ENCODE assay signal across 24 cellular contexts in the genomic region with DNA sequence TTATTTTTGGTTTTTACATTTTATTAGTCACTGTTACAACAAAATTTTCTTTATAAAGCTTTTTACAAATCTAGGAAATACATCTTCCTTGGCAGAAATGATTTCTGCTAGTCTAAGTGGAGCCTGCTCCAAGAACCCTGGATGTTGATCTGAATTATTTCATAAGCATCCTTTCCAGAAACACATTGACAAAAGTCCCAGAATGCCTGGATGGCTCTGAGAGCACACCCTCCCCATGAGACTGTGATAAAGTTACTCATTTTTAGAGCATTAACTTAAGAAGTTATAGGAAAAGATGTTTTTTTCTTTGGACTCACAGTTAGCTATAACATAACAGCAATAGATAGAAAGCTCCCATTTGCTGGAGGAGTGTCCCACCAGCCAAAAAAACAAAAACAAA.
DNase-seq lines count a peak whose midpoint lies in the region; ATAC-seq and TF ChIP-seq lines count a peak whose summit lies in the region.
"Had no signal": no experiment of that assay in that cellular context is flagged by ENCODE, and none has a peak within 500 bp of the region (broad histone marks: within the 10 kb centered on the region; RNA-seq: fewer than 3 reads in every experiment).

No MANE protein-coding gene starts in this region.

- H3K9me3 ChIP-seq in SK-N-SH, result no peaks in the 10 kb centered on the region
- no peaks in the 10 kb centered on the region for H3K9me3 ChIP-seq in right atrium auricular region
- H3K9me3 ChIP-seq in neuron (ENCODE audit: low read length), result no peaks in the 10 kb centered on the region
- H3K9me3 ChIP-seq: BLaER1 had no signal

- intact Hi-C loops in activated T-helper 2 cell treated with anti-CD3 and anti-CD28 coated beads, Interferon-gamma antibody, Interleukin-2, Interleukin-4, amounts not matched to agents 10 μg/mL and 5 μg/mL and 100 μg/mL, durations not matched to agents 14 hours and 24 hours and 36 hours (cut with micrococcal nuclease), result no loop called here

- H3F3A ChIP-seq in SK-N-SH (replicated peaks; ENCODE audit: insufficient read depth), result no peaks in the 10 kb centered on the region

- no peak for ATAC-seq in SK-N-SH treated with all-trans-retinoic acid at 6 μM for 48 hours
- ATAC-seq in naive thymus-derived CD8-positive, alpha-beta T cell, result no peak

- H3K4me3 ChIP-seq in SK-N-SH (ENCODE audit: low read depth in 2 of 2, low read length in 1 of 2), result no peak overlapping the region
- no peak overlapping the region for H3K4me3 ChIP-seq in right atrium auricular region
- H3K4me3 ChIP-seq in neuron (ENCODE audit: low read length), result no peak overlapping the region
- H3K4me3 ChIP-seq: BLaER1 had no signal

- H3K9me2 ChIP-seq in SK-N-SH, result no peaks in the 10 kb centered on the region

- H3K27ac Mint-ChIP-seq in naive thymus-derived CD8-positive, alpha-beta T cell, result no peak overlapping the region
- H3K27ac Mint-ChIP-seq in activated T-helper 2 cell treated with anti-CD3 and anti-CD28 coated beads, Interferon-gamma antibody, Interleukin-2, Interleukin-4, amounts not matched to agents 10 μg/mL and 5 μg/mL and 100 μg/mL, durations not matched to agents 14 hours and 24 hours and 36 hours, result no peak overlapping the region
- no peak overlapping the region for H3K27ac Mint-ChIP-seq in activated T-cell treated with anti-CD3 and anti-CD28 coated beads, Interleukin-2, amount 50 U/mL, for 24 hours
- H3K27ac Mint-ChIP-seq: CD4-positive, alpha-beta T cell; IgD-negative memory B cell had no signal

- no peak overlapping the region for H3K4me2 ChIP-seq in SK-N-SH
- H3K4me2 ChIP-seq: BLaER1 had no signal

- no peaks in the 10 kb centered on the region for H3K36me3 ChIP-seq in SK-N-SH (replicated peaks in 1 of 2; ENCODE audit: control insufficient read depth in 1 of 2, insufficient read depth in 2 of 2, low read length in 1 of 2)
- no peaks in the 10 kb centered on the region for H3K36me3 ChIP-seq in right atrium auricular region
- no peaks in the 10 kb centered on the region for H3K36me3 ChIP-seq in neuron (ENCODE audit: insufficient read depth, low read length)
- H3K36me3 ChIP-seq: BLaER1 had no signal

- H3K4me1 ChIP-seq in SK-N-SH (ENCODE audit: control insufficient read depth in 1 of 2, insufficient read depth in 2 of 2, low read depth in 1 of 2, low read length in 1 of 2), result no peaks in the 10 kb centered on the region; a peak in 1 of 4 replicates
- H3K4me1 ChIP-seq in right atrium auricular region, result peaks cover 0 to 8% of the 10 kb centered on the region in 2 donors
- no peaks in the 10 kb centered on the region for H3K4me1 ChIP-seq in neuron (ENCODE audit: insufficient read depth, low read length)
- H3K4me1 ChIP-seq: BLaER1 had no signal

- H3K27ac ChIP-seq in SK-N-SH (ENCODE audit: low read depth in 2 of 2, low read length in 1 of 2) (no peak overlapping the region), right atrium auricular region (peak overlapping the region; percentile 3 to 18)
- H3K27ac ChIP-seq: 22Rv1, BLaER1 had no signal

- TF ChIP-seq CTCF in SK-N-SH (IDR thresholded peaks at IDR 0.05) (no peak), right atrium auricular region (IDR thresholded peaks at IDR 0.05) (no peak)

- H3K36me3 Mint-ChIP-seq in naive thymus-derived CD8-positive, alpha-beta T cell, result no peaks in the 10 kb centered on the region
- no peaks in the 10 kb centered on the region for H3K36me3 Mint-ChIP-seq in activated T-helper 2 cell treated with anti-CD3 and anti-CD28 coated beads, Interferon-gamma antibody, Interleukin-2, Interleukin-4, amounts not matched to agents 10 μg/mL and 5 μg/mL and 100 μg/mL, durations not matched to agents 14 hours and 24 hours and 36 hours (ENCODE audit: low read depth)
- H3K36me3 Mint-ChIP-seq in activated T-cell treated with anti-CD3 and anti-CD28 coated beads, Interleukin-2, amount 50 U/mL, for 24 hours (ENCODE audit: low read depth), result no peaks in the 10 kb centered on the region

- no peak for TF ChIP-seq EP300 in SK-N-SH (IDR thresholded peaks at IDR 0.05; ENCODE audit: borderline replicate concordance in 1 of 2, low read depth in 1 of 2, low read length in 1 of 2)

- DNase-seq in SK-N-SH (no peak), right atrium auricular region (ENCODE audit: low spot score) (no peak), pons (ENCODE audit: low spot score) (no peak)
- no peak for DNase-seq in naive thymus-derived CD8-positive, alpha-beta T cell
- DNase-seq in activated T-helper 2 cell treated with anti-CD3 and anti-CD28 coated beads, Interferon-gamma antibody, Interleukin-2, Interleukin-4, amounts not matched to agents 10 μg/mL and 5 μg/mL and 100 μg/mL, durations not matched to agents 14 hours and 24 hours and 36 hours (ENCODE audit: low spot score), result no peak
- no peak for DNase-seq in activated T-cell treated with anti-CD3 and anti-CD28 coated beads, Interleukin-2, amount 50 U/mL, for 24 hours
- DNase-seq: ACHN; CD4-positive, alpha-beta T cell; COR-L47; DMS 273 treated with DMSO at 0.1 percent for 48 hours; DMS79 treated with DMSO at 0.1 percent for 48 hours; NCI-H1105; NCI-H1694; NCI-H2081 treated with DMSO at 0.1 percent for 48 hours; NCI-H2171 treated with DMSO at 0.1 percent for 48 hours; NCI-H446 treated with DMSO at 0.1 percent for 48 hours; NCI-H526 treated with DMSO at 0.1 percent for 48 hours; OCI-M1; SHP77 had no signal

- H3K27me3 ChIP-seq in SK-N-SH (ENCODE audit: insufficient read depth), result no peaks in the 10 kb centered on the region
- H3K27me3 ChIP-seq in right atrium auricular region, result no peaks in the 10 kb centered on the region
- H3K27me3 ChIP-seq in neuron (ENCODE audit: insufficient read depth, low read length), result no peaks in the 10 kb centered on the region
- H3K27me3 ChIP-seq: BLaER1 had no signal

- H2AFZ ChIP-seq in SK-N-SH (ENCODE audit: low read depth) (peak overlapping the region; percentile 46; the same call in 1 of the 2 replicates), neuron (ENCODE audit: low read depth, low read length) (peak overlapping the region; percentile 61)

- no peaks in the 10 kb centered on the region for H3K79me2 ChIP-seq in SK-N-SH (ENCODE audit: insufficient read depth)

- no peak overlapping the region for H3K9ac ChIP-seq in SK-N-SH
- H3K9ac ChIP-seq: BLaER1 had no signal

- H3K4me1 Mint-ChIP-seq in naive thymus-derived CD8-positive, alpha-beta T cell, result no peaks in the 10 kb centered on the region
- no peaks in the 10 kb centered on the region for H3K4me1 Mint-ChIP-seq in activated T-helper 2 cell treated with anti-CD3 and anti-CD28 coated beads, Interferon-gamma antibody, Interleukin-2, Interleukin-4, amounts not matched to agents 10 μg/mL and 5 μg/mL and 100 μg/mL, durations not matched to agents 14 hours and 24 hours and 36 hours (ENCODE audit: low read depth)
- H3K4me1 Mint-ChIP-seq in activated T-cell treated with anti-CD3 and anti-CD28 coated beads, Interleukin-2, amount 50 U/mL, for 24 hours (ENCODE audit: low read depth), result no peaks in the 10 kb centered on the region
- H3K4me1 Mint-ChIP-seq: IgD-negative memory B cell had no signal

- H4K20me1 ChIP-seq in SK-N-SH (ENCODE audit: insufficient read depth), result no peaks in the 10 kb centered on the region
- H4K20me1 ChIP-seq: BLaER1 had no signal

- H3K27me3 Mint-ChIP-seq in naive thymus-derived CD8-positive, alpha-beta T cell, result no peaks in the 10 kb centered on the region
- no peaks in the 10 kb centered on the region for H3K27me3 Mint-ChIP-seq in activated T-helper 2 cell treated with anti-CD3 and anti-CD28 coated beads, Interferon-gamma antibody, Interleukin-2, Interleukin-4, amounts not matched to agents 10 μg/mL and 5 μg/mL and 100 μg/mL, durations not matched to agents 14 hours and 24 hours and 36 hours (ENCODE audit: low read depth)
- no peaks in the 10 kb centered on the region for H3K27me3 Mint-ChIP-seq in activated T-cell treated with anti-CD3 and anti-CD28 coated beads, Interleukin-2, amount 50 U/mL, for 24 hours
- H3K27me3 Mint-ChIP-seq: CD4-positive, alpha-beta T cell; IgD-negative memory B cell had no signal

- peaks cover 0 to 12% (median 0%) of the 10 kb centered on the region in 9 donors for H3K9me3 Mint-ChIP-seq in naive thymus-derived CD8-positive, alpha-beta T cell
- peaks cover 4% of the 10 kb centered on the region for H3K9me3 Mint-ChIP-seq in activated T-helper 2 cell treated with anti-CD3 and anti-CD28 coated beads, Interferon-gamma antibody, Interleukin-2, Interleukin-4, amounts not matched to agents 10 μg/mL and 5 μg/mL and 100 μg/mL, durations not matched to agents 14 hours and 24 hours and 36 hours
- H3K9me3 Mint-ChIP-seq in activated T-cell treated with anti-CD3 and anti-CD28 coated beads, Interleukin-2, amount 50 U/mL, for 24 hours, result peaks cover 11% of the 10 kb centered on the region
- H3K9me3 Mint-ChIP-seq: CD4-positive, alpha-beta T cell had no signal

- no peak for TF ChIP-seq RAD21 in SK-N-SH (IDR thresholded peaks at IDR 0.05; ENCODE audit: low read length)

- no peak overlapping the region for H3K4me3 Mint-ChIP-seq in naive thymus-derived CD8-positive, alpha-beta T cell
- no peak overlapping the region for H3K4me3 Mint-ChIP-seq in activated T-helper 2 cell treated with anti-CD3 and anti-CD28 coated beads, Interferon-gamma antibody, Interleukin-2, Interleukin-4, amounts not matched to agents 10 μg/mL and 5 μg/mL and 100 μg/mL, durations not matched to agents 14 hours and 24 hours and 36 hours (ENCODE audit: low read depth)
- no peak overlapping the region for H3K4me3 Mint-ChIP-seq in activated T-cell treated with anti-CD3 and anti-CD28 coated beads, Interleukin-2, amount 50 U/mL, for 24 hours
- H3K4me3 Mint-ChIP-seq: CD4-positive, alpha-beta T cell; IgD-negative memory B cell had no signal

- CTCF ChIA-PET in SK-N-SH (lab: Yijun Ruan, JAX), result interaction anchor here (0.6 to 1.2 kb wide), 2 partner anchors 24 to 1030 kb away, joined by 4 to 5 read pairs; no protein-coding TSS in a partner anchor

- POLR2A ChIA-PET in SK-N-SH (lab: Yijun Ruan, JAX), result no interaction called here
- POLR2A ChIA-PET in naive thymus-derived CD8-positive, alpha-beta T cell (lab: Charles Lee), result no interaction called here

TF ChIP-seq in SK-N-SH, 30 proteins besides CTCF, POLR2A, EP300 and RAD21 (continues in another document):
- no peak for TF ChIP-seq MEF2A (IDR thresholded peaks at IDR 0.05; ENCODE audit: borderline replicate concordance, low read depth)
- TF ChIP-seq, protein P1, sequence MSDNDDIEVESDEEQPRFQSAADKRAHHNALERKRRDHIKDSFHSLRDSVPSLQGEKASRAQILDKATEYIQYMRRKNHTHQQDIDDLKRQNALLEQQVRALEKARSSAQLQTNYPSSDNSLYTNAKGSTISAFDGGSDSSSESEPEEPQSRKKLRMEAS (IDR thresholded peaks at IDR 0.05; ENCODE audit: low read depth), result no peak
- no peak for TF ChIP-seq FOSL2 (IDR thresholded peaks at IDR 0.05; ENCODE audit: borderline replicate concordance, low read depth)
- TF ChIP-seq FOXJ3 (CRISPR knock-in tag; IDR thresholded peaks at IDR 0.05), result no peak

Comparison
In these comparisons a context has a peak if more than half of its experiments do, and no peak if none do; other contexts are left out.
1. H3K27ac ChIP-seq: peak in right atrium auricular region (2 of 2); none in SK-N-SH (0 of 2).